Comparison of ENCODE assay signal across 23 cellular contexts in the genomic region with DNA sequence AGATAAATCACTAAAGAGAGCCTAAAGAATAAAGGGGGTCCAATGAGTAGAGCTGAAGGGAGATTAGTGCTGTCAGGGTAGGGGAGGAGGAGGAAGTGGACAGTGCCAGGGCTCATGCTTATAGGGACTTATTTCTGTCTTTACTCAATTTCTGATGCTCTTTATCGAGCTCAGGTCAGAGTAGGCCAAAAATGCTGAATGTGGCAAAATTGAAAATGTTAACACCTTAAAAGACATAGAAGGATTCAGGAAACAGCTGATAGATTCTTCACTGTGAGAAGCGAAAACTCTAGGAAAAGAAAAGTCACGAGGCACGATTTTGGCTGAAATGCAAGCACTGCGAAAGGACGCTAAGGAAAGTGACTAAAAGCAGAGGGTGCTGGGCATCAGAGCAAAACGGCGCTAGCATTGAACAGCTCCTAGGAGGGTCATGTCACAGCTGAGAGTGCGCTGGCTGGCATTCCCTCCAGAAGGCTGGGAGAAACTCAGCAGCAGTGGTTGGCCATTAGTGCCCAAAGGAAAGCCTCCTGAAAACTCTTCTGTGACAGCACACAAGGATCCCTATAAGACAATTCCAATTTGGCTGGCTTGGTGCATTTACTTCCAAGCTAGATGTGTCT.
A peak's percentile ranks its signal among the peaks of the same experiment; 100 is the strongest.
DNase-seq lines count a peak whose midpoint lies in the region; ATAC-seq, FAIRE-seq and TF ChIP-seq lines count a peak whose summit lies in the region.
"Had no signal": no experiment of that assay in that cellular context is flagged by ENCODE, and none has a peak within 500 bp of the region (broad histone marks: within the 10 kb centered on the region; RNA-seq: fewer than 3 reads in every experiment).

No MANE protein-coding gene starts in this region.

- no peaks in the 10 kb centered on the region for H3K4me1 ChIP-seq in HepG2 (ENCODE audit: insufficient read depth, low read length)
- no peaks in the 10 kb centered on the region for H3K4me1 ChIP-seq in right lobe of liver
- H3K4me1 ChIP-seq in IMR-90 (ENCODE audit: control insufficient read depth, insufficient read depth, low read length) = no peaks in the 10 kb centered on the region
- peaks cover 0 to 4% (median under 1%) of the 10 kb centered on the region in 4 experiments; a peak in 2 of 7 replicates for H3K4me1 ChIP-seq in H1 (replicated peaks in 1 of 4; ENCODE audit: control insufficient read depth in 3 of 4, insufficient read depth in 4 of 4, low read length in 3 of 4)
- H3K4me1 ChIP-seq in thyroid gland = no peaks in the 10 kb centered on the region
- H3K4me1 ChIP-seq: Caco-2 had no signal

- H2BK120ac ChIP-seq in IMR-90 (ENCODE audit: low read depth, low read length) = no peak overlapping the region
- no peak overlapping the region for H2BK120ac ChIP-seq in H1 (replicated peaks; ENCODE audit: low read depth, low read length)

- ATAC-seq in HepG2 = no peak
- ATAC-seq in right lobe of liver = no peak
- no peak for ATAC-seq in IMR-90 (ENCODE audit: low read depth)
- ATAC-seq in T-helper 17 cell = no peak
- no peak for ATAC-seq in activated T-cell treated with anti-CD3 and anti-CD28 coated beads, Interleukin-2, amount 50 U/mL, for 4 hours
- ATAC-seq: CD8-positive, alpha-beta T cell had no signal

- TF ChIP-seq EP300 in HepG2 (IDR thresholded peaks at IDR 0.05; ENCODE audit: low read depth in 2 of 2, low read length in 2 of 2) (no peak), HepG2 (CRISPR knock-in tag; IDR thresholded peaks at IDR 0.05; ENCODE audit: borderline replicate concordance) (no peak), H1 (IDR thresholded peaks at IDR 0.05; ENCODE audit: borderline replicate concordance in 1 of 2, low read depth in 2 of 2, low read length in 2 of 2) (no peak)

- H3K9me1 ChIP-seq in IMR-90 (ENCODE audit: insufficient read depth, low read length) = no peaks in the 10 kb centered on the region

- H3K4me2 ChIP-seq in HepG2 (ENCODE audit: low read depth, low read length) (no peak overlapping the region), IMR-90 (ENCODE audit: low read depth, low read length) (no peak overlapping the region), H1 (ENCODE audit: insufficient read depth in 1 of 2, low read depth in 2 of 2, low read length in 2 of 2) (no peak overlapping the region)
- H3K4me2 ChIP-seq: BLaER1 treated with 17β-estradiol and CSF1 and Interleukin-3, amounts not matched to agents 10 nM and 100 nM had no signal

- H2BK15ac ChIP-seq in IMR-90 (ENCODE audit: low read depth, low read length) (no peak overlapping the region), H1 (ENCODE audit: low read length) (no peak overlapping the region)

- DNase-seq in HepG2 (ENCODE audit: low spot score) (no peak), right lobe of liver (no peak), IMR-90 (no peak), H1 (ENCODE audit: low read depth in 1 of 2, low spot score in 2 of 2) (no peak), thyroid gland (peak; percentile 55 to 60), T-helper 17 cell (no peak), NCI-H345 treated with DMSO at 0.1 percent for 48 hours (lab: John Stamatoyannopoulos, UW; ENCODE audit: unreplicated experiment) (no peak)
- DNase-seq in activated T-cell treated with anti-CD3 and anti-CD28 coated beads, Interleukin-2, amount 50 U/mL, for 4 hours = no peak
- DNase-seq: ACHN; Caco-2; Calu3; CD4-positive, alpha-beta T cell; CD8-positive, alpha-beta T cell; DMS79 treated with DMSO at 0.1 percent for 48 hours; GF-D8 had no signal

- WGBS in HepG2 (ENCODE audit: low lambda C conversion rate) = 48% methylated on average over 8 of the region's 9 CpGs
- 63% methylated on average over 9 of the region's 9 CpGs for WGBS in right lobe of liver (ENCODE audit: insufficient coverage, low coverage, low lambda C conversion rate, missing lambda C conversion rate)
- WGBS in IMR-90 (ENCODE audit: extremely low coverage in 2 of 2, insufficient read length in 1 of 2), 2 experiments = 50% methylated on average over 5 of the region's 9 CpGs; no CpG with 5 or more reads in 1 of the 2 experiments
- 93% methylated on average over 9 of the region's 9 CpGs; no CpG with 5 or more reads in 1 of the 2 experiments for WGBS in H1 (ENCODE audit: extremely low coverage in 1 of 2, insufficient coverage in 1 of 2, insufficient read length in 1 of 2, insufficient replicate concordance in 2 of 2, low coverage in 1 of 2, low lambda C conversion rate in 2 of 2, missing lambda C conversion rate in 1 of 2), 2 experiments
- 33 to 68% methylated on average over 8 to 9 of the region's 9 CpGs for WGBS in thyroid gland, 2 donors

- no peak overlapping the region for H3K4me3 Mint-ChIP-seq in T-helper 17 cell
- no peak overlapping the region for H3K4me3 Mint-ChIP-seq in activated T-cell treated with anti-CD3 and anti-CD28 coated beads, Interleukin-2, amount 50 U/mL, for 4 hours
- H3K4me3 Mint-ChIP-seq: B cell; CD4-positive, alpha-beta T cell; CD8-positive, alpha-beta T cell had no signal

- TF ChIP-seq RAD21 in HepG2 (CRISPR knock-in tag; IDR thresholded peaks at IDR 0.05) (no peak), IMR-90 (IDR thresholded peaks at IDR 0.05; ENCODE audit: low read length) (no peak), H1 (IDR thresholded peaks at IDR 0.05 in 1 of 2, conservative IDR thresholded peaks at IDR 0.05 in 1 of 2; ENCODE audit: low read depth in 2 of 2, low read length in 2 of 2) (no peak)

- no peak overlapping the region for H2AK9ac ChIP-seq in IMR-90 (replicated peaks; ENCODE audit: low read depth, low read length, poor library complexity)

- H4K91ac ChIP-seq in IMR-90 (ENCODE audit: insufficient read depth, low read depth, low read length) (no peak overlapping the region), H1 (replicated peaks; ENCODE audit: insufficient read length, low read length) (no peak overlapping the region)

- no peak overlapping the region for H3K9ac ChIP-seq in HepG2 (ENCODE audit: insufficient read depth, low read depth, low read length)
- no peak overlapping the region for H3K9ac ChIP-seq in IMR-90 (ENCODE audit: low read depth, low read length)
- no peak overlapping the region for H3K9ac ChIP-seq in H1 (replicated peaks in 1 of 4; ENCODE audit: extremely low read depth in 1 of 4, low read depth in 3 of 4, low read length in 3 of 4)
- H3K9ac ChIP-seq: BLaER1 treated with 17β-estradiol and CSF1 and Interleukin-3, amounts not matched to agents 10 nM and 100 nM had no signal

- H2BK20ac ChIP-seq in IMR-90 (ENCODE audit: low read depth, low read length) = no peak overlapping the region
- H2BK20ac ChIP-seq in H1 (ENCODE audit: low read length) = no peak overlapping the region

- no peaks in the 10 kb centered on the region for H3K36me3 Mint-ChIP-seq in T-helper 17 cell (ENCODE audit: low read depth)
- no peaks in the 10 kb centered on the region for H3K36me3 Mint-ChIP-seq in activated T-cell treated with anti-CD3 and anti-CD28 coated beads, Interleukin-2, amount 50 U/mL, for 4 hours (ENCODE audit: insufficient read depth)
- H3K36me3 Mint-ChIP-seq: CD8-positive, alpha-beta T cell had no signal

- no peaks in the 10 kb centered on the region for H4K20me1 ChIP-seq in HepG2 (ENCODE audit: insufficient read depth, low read length)
- H4K20me1 ChIP-seq in IMR-90 (ENCODE audit: insufficient read depth, low read length) = no peaks in the 10 kb centered on the region
- H4K20me1 ChIP-seq in H1 (replicated peaks in 1 of 2; ENCODE audit: control insufficient read depth in 1 of 2, insufficient read depth in 2 of 2, low read length in 2 of 2) = no peaks in the 10 kb centered on the region

- H3K27me3 Mint-ChIP-seq in T-helper 17 cell = no peaks in the 10 kb centered on the region
- no peaks in the 10 kb centered on the region for H3K27me3 Mint-ChIP-seq in activated T-cell treated with anti-CD3 and anti-CD28 coated beads, Interleukin-2, amount 50 U/mL, for 4 hours (ENCODE audit: low read depth)
- H3K27me3 Mint-ChIP-seq: B cell; CD4-positive, alpha-beta T cell had no signal

- intact Hi-C loops in HepG2 (cut with micrococcal nuclease; ENCODE audit: unreplicated experiment) = no loop called here
- intact Hi-C loops in right lobe of liver (cut with DNase I) = no loop called here
- intact Hi-C loops in IMR-90 (cut with micrococcal nuclease) = no loop called here
- intact Hi-C loops in thyroid gland (cut with DNase I) = no loop called here

- in situ Hi-C loops in HepG2 (cut with HindIII; ENCODE audit: extremely low pct_ligation_motif_present, low pct_unique_long_range_greater_than_20kb) (no loop called here), IMR-90 (cut with MboI; ENCODE audit: low sequenced_read_pairs) (no loop called here)

- H3K4ac ChIP-seq in IMR-90 (ENCODE audit: low read depth, low read length) (no peak overlapping the region), H1 (replicated peaks; ENCODE audit: insufficient read length, low read depth, low read length) (no peak overlapping the region)

- H3K4me1 Mint-ChIP-seq in T-helper 17 cell = no peaks in the 10 kb centered on the region
- H3K4me1 Mint-ChIP-seq in activated T-cell treated with anti-CD3 and anti-CD28 coated beads, Interleukin-2, amount 50 U/mL, for 4 hours (ENCODE audit: low read depth) = no peaks in the 10 kb centered on the region
- H3K4me1 Mint-ChIP-seq: B cell had no signal

- no peak overlapping the region for H3K27ac ChIP-seq in HepG2 (ENCODE audit: extremely low read length, insufficient read depth, low read length)
- H3K27ac ChIP-seq in right lobe of liver = no peak overlapping the region
- no peak overlapping the region for H3K27ac ChIP-seq in IMR-90 (ENCODE audit: insufficient read depth, low read length)
- H3K27ac ChIP-seq in H1 (ENCODE audit: low read depth, low read length) = no peak overlapping the region
- no peak overlapping the region for H3K27ac ChIP-seq in thyroid gland
- H3K27ac ChIP-seq: 22Rv1; BLaER1 treated with 17β-estradiol and CSF1 and Interleukin-3, amounts not matched to agents 10 nM and 100 nM; C4-2B had no signal

- H3K23me2 ChIP-seq in H1 (ENCODE audit: low read depth, low read length) = no peaks in the 10 kb centered on the region

- POLR2A ChIA-PET in HepG2 (lab: Yijun Ruan, JAX) = no interaction called here
- POLR2A ChIA-PET in IMR-90 (lab: Charles Lee; ENCODE audit: unreplicated experiment) = no interaction called here
- POLR2A ChIA-PET in H1 (lab: Charles Lee; ENCODE audit: partially characterized antibody) = no interaction called here

- CTCF ChIA-PET in HepG2 (lab: Yijun Ruan, JAX; ENCODE audit: low intra/inter-chr PET ratio, low total read pairs) = no interaction called here
- CTCF ChIA-PET in IMR-90 (lab: Yijun Ruan, JAX) = no interaction called here
- CTCF ChIA-PET in H1 (lab: Charles Lee; ENCODE audit: partially characterized antibody) = interaction anchor here (1.0 to 1.3 kb wide), 2 partner anchors 16 to 18 kb away, joined by 4 to 5 read pairs; no protein-coding TSS in a partner anchor

- TF ChIP-seq POLR2A in HepG2 (IDR thresholded peaks at IDR 0.05; ENCODE audit: insufficient read depth in 1 of 2, low read depth in 2 of 2, low read length in 2 of 2) (no peak), right lobe of liver (IDR thresholded peaks at IDR 0.05) (no peak), IMR-90 (IDR thresholded peaks at IDR 0.05; ENCODE audit: low read depth, low read length) (no peak), H1 (IDR thresholded peaks at IDR 0.05; ENCODE audit: control extremely low read depth in 1 of 2, low read depth in 2 of 2, low read length in 2 of 2) (no peak), thyroid gland (IDR thresholded peaks at IDR 0.05) (no peak)

- H2BK5ac ChIP-seq in IMR-90 (ENCODE audit: low read depth, low read length, poor library complexity, severe bottlenecking) (no peak overlapping the region), H1 (ENCODE audit: low read depth, low read length) (no peak overlapping the region)

- H3K36me3 ChIP-seq in HepG2 (replicated peaks in 1 of 2; ENCODE audit: control insufficient read depth in 1 of 2, insufficient read depth in 2 of 2, low read length in 2 of 2) = no peaks in the 10 kb centered on the region
- no peaks in the 10 kb centered on the region for H3K36me3 ChIP-seq in right lobe of liver
- H3K36me3 ChIP-seq in IMR-90 (ENCODE audit: control insufficient read depth, insufficient read depth, low read length) = no peaks in the 10 kb centered on the region
- no peaks in the 10 kb centered on the region for H3K36me3 ChIP-seq in H1 (ENCODE audit: control insufficient read depth in 2 of 4, insufficient read depth in 4 of 4, low read length in 3 of 4)
- H3K36me3 ChIP-seq in thyroid gland = no peaks in the 10 kb centered on the region
- H3K36me3 ChIP-seq: BLaER1 treated with 17β-estradiol and CSF1 and Interleukin-3, amounts not matched to agents 10 nM and 100 nM had no signal

- H2BK12ac ChIP-seq in H1 (ENCODE audit: low read depth, low read length) = no peak overlapping the region

- H3K4me3 ChIP-seq in HepG2 (replicated peaks in 1 of 3; ENCODE audit: insufficient read depth in 1 of 3, low read depth in 2 of 3, low read length in 3 of 3) (no peak overlapping the region), right lobe of liver (no peak overlapping the region), IMR-90 (ENCODE audit: insufficient read depth, low read depth, low read length) (no peak overlapping the region), H1 (ENCODE audit: extremely low read depth in 1 of 4, insufficient read depth in 2 of 4, low read depth in 3 of 4, low read length in 4 of 4) (no peak overlapping the region), thyroid gland (replicated peaks in 1 of 3) (no peak overlapping the region)
- H3K4me3 ChIP-seq: BLaER1 treated with 17β-estradiol and CSF1 and Interleukin-3, amounts not matched to agents 10 nM and 100 nM had no signal

- no peak overlapping the region for H3K27ac Mint-ChIP-seq in T-helper 17 cell
- H3K27ac Mint-ChIP-seq: B cell; CD4-positive, alpha-beta T cell; CD8-positive, alpha-beta T cell had no signal

- FAIRE-seq in HepG2 (lab: Jason Lieb, UNC) (no peak), H1 (lab: Jason Lieb, UNC) (peak; percentile 69)
- FAIRE-seq: D721Med, G401.6, GM12891, GM19239 had no signal

- dilution Hi-C loops in IMR-90 (cut with HindIII; ENCODE audit: low sequenced_read_pairs, unreplicated experiment) = no loop called here

- H3K79me2 ChIP-seq in HepG2 (ENCODE audit: insufficient read depth, low read length) = no peaks in the 10 kb centered on the region
- no peaks in the 10 kb centered on the region for H3K79me2 ChIP-seq in H1 (ENCODE audit: control insufficient read depth in 1 of 2, insufficient read depth in 2 of 2, low read length in 2 of 2)

- no TSS peak for BruUV-seq in HepG2 (replicated peaks; lab: Mats Ljungman, UMichigan)
- no TSS peak for BruUV-seq in IMR-90 (replicated peaks; lab: Mats Ljungman, UMichigan)

- H3K79me1 ChIP-seq in IMR-90 (ENCODE audit: low read depth in 1 of 2, low read length in 2 of 2) (no peaks in the 10 kb centered on the region), H1 (ENCODE audit: low read depth, low read length) (no peaks in the 10 kb centered on the region)

- no peak overlapping the region for H3K56ac ChIP-seq in IMR-90 (ENCODE audit: extremely low read depth, insufficient read depth, low read length)
- H3K56ac ChIP-seq in H1 (replicated peaks; ENCODE audit: insufficient read length, low read depth, low read length) = no peak overlapping the region

- no peak overlapping the region for H4K5ac ChIP-seq in IMR-90 (ENCODE audit: low read depth, low read length)
- no peak overlapping the region for H4K5ac ChIP-seq in H1 (ENCODE audit: insufficient read length, low read depth, low read length)

- H4K8ac ChIP-seq in IMR-90 (ENCODE audit: low read depth in 2 of 2, low read length in 2 of 2) = no peak overlapping the region
- no peak overlapping the region for H4K8ac ChIP-seq in H1 (ENCODE audit: extremely low read depth, insufficient read depth, low read length)

- no peaks in the 10 kb centered on the region for H3K9me3 Mint-ChIP-seq in activated T-cell treated with anti-CD3 and anti-CD28 coated beads, Interleukin-2, amount 50 U/mL, for 4 hours
- H3K9me3 Mint-ChIP-seq: CD4-positive, alpha-beta T cell; CD8-positive, alpha-beta T cell had no signal

- no peaks in the 10 kb centered on the region for H3K27me3 ChIP-seq in HepG2 (ENCODE audit: control insufficient read depth in 1 of 2, insufficient read depth in 2 of 2, low read length in 2 of 2)
- H3K27me3 ChIP-seq in right lobe of liver = no peaks in the 10 kb centered on the region
- no peaks in the 10 kb centered on the region for H3K27me3 ChIP-seq in IMR-90 (ENCODE audit: control insufficient read depth, insufficient read depth, low read length)
- no peaks in the 10 kb centered on the region for H3K27me3 ChIP-seq in H1 (replicated peaks in 1 of 4; ENCODE audit: control insufficient read depth in 3 of 4, extremely low read depth in 1 of 4, insufficient read depth in 3 of 4, low read length in 3 of 4)
- no peaks in the 10 kb centered on the region for H3K27me3 ChIP-seq in thyroid gland

- no peak for TF ChIP-seq CTCF in HepG2 (CRISPR knock-in tag; IDR thresholded peaks at IDR 0.05)
- no peak for TF ChIP-seq CTCF in right lobe of liver (IDR thresholded peaks at IDR 0.05)
- TF ChIP-seq CTCF in IMR-90 (conservative IDR thresholded peaks at IDR 0.05; ENCODE audit: low read depth, low read length) = no peak
- TF ChIP-seq CTCF in H1 (IDR thresholded peaks at IDR 0.05; ENCODE audit: control extremely low read depth in 1 of 3, insufficient read depth in 1 of 3, low read depth in 1 of 3, low read length in 3 of 3) = no peak
- no peak for TF ChIP-seq CTCF in thyroid gland (IDR thresholded peaks at IDR 0.05)

- H3K14ac ChIP-seq in IMR-90 (replicated peaks; ENCODE audit: low read depth, low read length) (no peak overlapping the region), H1 (ENCODE audit: insufficient read length) (no peak overlapping the region)

- no peak overlapping the region for H2AFZ ChIP-seq in HepG2 (ENCODE audit: low read length)
- no peak overlapping the region for H2AFZ ChIP-seq in IMR-90 (replicated peaks; ENCODE audit: low read length, poor library complexity)
- no peak overlapping the region for H2AFZ ChIP-seq in H1 (ENCODE audit: low read length)

- H3K23ac ChIP-seq in IMR-90 (ENCODE audit: low read depth, low read length) (no peak overlapping the region), H1 (ENCODE audit: insufficient read length) (no peak overlapping the region)

- H2AK5ac ChIP-seq in IMR-90 (ENCODE audit: low read depth, low read length) = no peak overlapping the region
- no peak overlapping the region for H2AK5ac ChIP-seq in H1 (ENCODE audit: low read depth, low read length)

- H3K9me3 ChIP-seq in HepG2 (ENCODE audit: low read length) (no peaks in the 10 kb centered on the region), right lobe of liver (no peaks in the 10 kb centered on the region), IMR-90 (ENCODE audit: control insufficient read depth, insufficient read depth, low read length) (no peaks in the 10 kb centered on the region), H1 (ENCODE audit: insufficient read depth in 2 of 2, low read depth in 1 of 2, low read length in 1 of 2) (no peaks in the 10 kb centered on the region), thyroid gland (no peaks in the 10 kb centered on the region), T-helper 17 cell (ENCODE audit: control insufficient read depth, low read length, poor library complexity, severe bottlenecking) (no peaks in the 10 kb centered on the region)
- H3K9me3 ChIP-seq: BLaER1 treated with 17β-estradiol and CSF1 and Interleukin-3, amounts not matched to agents 10 nM and 100 nM; Caco-2 had no signal

- no peak overlapping the region for H3K18ac ChIP-seq in IMR-90 (ENCODE audit: low read depth, low read length)
- no peak overlapping the region for H3K18ac ChIP-seq in H1 (ENCODE audit: extremely low read depth, low read length)

Comparison
In these comparisons a context has a peak if more than half of its experiments do, and no peak if none do; other contexts are left out.
1. DNase-seq: peak in thyroid gland (2 of 2); none in HepG2 (single experiment), right lobe of liver (0 of 3), IMR-90 (single experiment), H1 (0 of 2), T-helper 17 cell (0 of 3), activated T-cell treated with anti-CD3 and anti-CD28 coated beads, Interleukin-2, amount 50 U/mL, for 4 hours (single experiment) and NCI-H345 treated with DMSO at 0.1 percent for 48 hours (single experiment).